ENCODE assay signal across 9 cellular contexts in genomic region chr18:13437801-13438506, GRCh38.
DNase-seq lines count a peak whose midpoint lies in the region; ATAC-seq and TF ChIP-seq lines count a peak whose summit lies in the region.
"Had no signal": no experiment of that assay in that cellular context is flagged by ENCODE, and none has a peak within 500 bp of the region (broad histone marks: within the 10 kb centered on the region; RNA-seq: fewer than 3 reads in every experiment).

No MANE protein-coding gene starts in this region.

- no peaks in the 10 kb centered on the region for H3K27me3 Mint-ChIP-seq in activated CD4-positive, alpha-beta memory T cell treated with anti-CD3 and anti-CD28 coated beads for 36 hours

- peak overlapping the region; percentile 41 for H3K4me3 ChIP-seq in Jurkat, Clone E6-1 (ENCODE audit: low read length)
- H3K4me3 ChIP-seq in PC-3 (ENCODE audit: low read length) (no peak overlapping the region), tibial nerve (no peak overlapping the region)

- no peak for TF ChIP-seq EP300 in tibial nerve (IDR thresholded peaks at IDR 0.05)

- ATAC-seq in PC-3 (no peak), HG03045 (IDR thresholded peaks at IDR 0.05; ENCODE audit: unreplicated experiment) (no peak)

- no peak overlapping the region for H3K4me2 ChIP-seq in PC-3 (ENCODE audit: low read length)

- H4K20me1 ChIP-seq in PC-3 (ENCODE audit: low read length) = no peaks in the 10 kb centered on the region

- peaks cover 11% of the 10 kb centered on the region; the same call in 1 of the 2 replicates for H3K4me1 ChIP-seq in PC-3 (ENCODE audit: insufficient read depth, low read length)
- H3K4me1 ChIP-seq in tibial nerve = peaks cover 0 to 8% (median 2%) of the 10 kb centered on the region in 4 donors

- WGBS in tibial nerve, 2 donors = 84 to 88% methylated on average over 17 of the region's 17 CpGs

- H3K36me3 ChIP-seq in PC-3 (ENCODE audit: low read depth, low read length) (no peaks in the 10 kb centered on the region), tibial nerve (no peaks in the 10 kb centered on the region)

- DNase-seq in Jurkat, Clone E6-1 (ENCODE audit: low read depth, low spot score) = peak; percentile 99
- DNase-seq in activated CD4-positive, alpha-beta memory T cell treated with anti-CD3 and anti-CD28 coated beads for 36 hours = peak; percentile 77
- DNase-seq in effector CD4-positive, alpha-beta T cell = peak; percentile 38
- DNase-seq in stimulated activated CD8-positive, alpha-beta memory T cell treated with anti-CD3 and anti-CD28 coated beads, Interleukin-12 subunit alpha, Interleukin-12 subunit beta, amount 100 ng/mL, for 1 hour (ENCODE audit: low read depth) = peak; percentile 17
- DNase-seq in HPDE6-E6E7 (ENCODE audit: extremely low spot score) = no peak
- no peak for DNase-seq in PC-3
- DNase-seq in tibial nerve (ENCODE audit: low spot score in 2 of 2) = no peak
- DNase-seq: SHP77 had no signal

- BruUV-seq in PC-3 (replicated peaks; lab: Mats Ljungman, UMichigan) = no TSS peak

- H2AFZ ChIP-seq in PC-3 (ENCODE audit: low read length) = no peak overlapping the region

- TF ChIP-seq POLR2A in tibial nerve (IDR thresholded peaks at IDR 0.05) = no peak

- H3K9ac ChIP-seq in PC-3 (ENCODE audit: low read length) = no peak overlapping the region

- H3K27ac Mint-ChIP-seq in activated CD4-positive, alpha-beta memory T cell treated with anti-CD3 and anti-CD28 coated beads for 36 hours = peak overlapping the region; percentile 87

- peak overlapping the region; percentile 52 for H3K4me3 Mint-ChIP-seq in activated CD4-positive, alpha-beta memory T cell treated with anti-CD3 and anti-CD28 coated beads for 36 hours

- no peaks in the 10 kb centered on the region for H3F3A ChIP-seq in PC-3 (ENCODE audit: low read length, unreplicated experiment)

- H3K27me3 ChIP-seq in PC-3 (ENCODE audit: low read length) = peaks cover 63% of the 10 kb centered on the region
- H3K27me3 ChIP-seq in tibial nerve = no peaks in the 10 kb centered on the region

- H3K9me2 ChIP-seq in PC-3 (replicated peaks; ENCODE audit: low read length) = no peaks in the 10 kb centered on the region

- H3K9me3 ChIP-seq in PC-3 (ENCODE audit: low read length) (no peaks in the 10 kb centered on the region), tibial nerve (no peaks in the 10 kb centered on the region)

- TF ChIP-seq CTCF in PC-3 (conservative IDR thresholded peaks at IDR 0.05; ENCODE audit: low read depth, low read length) = no peak
- no peak for TF ChIP-seq CTCF in tibial nerve (IDR thresholded peaks at IDR 0.05)

- H3K4me1 Mint-ChIP-seq in activated CD4-positive, alpha-beta memory T cell treated with anti-CD3 and anti-CD28 coated beads for 36 hours (ENCODE audit: low read depth) = peaks cover 57% of the 10 kb centered on the region

- CTCF ChIA-PET in activated CD4-positive, alpha-beta memory T cell treated with anti-CD3 and anti-CD28 coated beads for 36 hours (lab: Charles Lee) = interaction anchor here (1.2 to 2.4 kb wide), 4 partner anchors 61 to 222 kb away, joined by 3 to 13 read pairs (median 4); partner anchors contain the start of gene LDLRAD4
- CTCF ChIA-PET in PC-3 (lab: Charles Lee) = no interaction called here

- no peaks in the 10 kb centered on the region for H3K79me2 ChIP-seq in PC-3 (ENCODE audit: low read length)

- H3K9me3 Mint-ChIP-seq in activated CD4-positive, alpha-beta memory T cell treated with anti-CD3 and anti-CD28 coated beads for 36 hours = no peaks in the 10 kb centered on the region

- H3K36me3 Mint-ChIP-seq in activated CD4-positive, alpha-beta memory T cell treated with anti-CD3 and anti-CD28 coated beads for 36 hours = no peaks in the 10 kb centered on the region

- intact Hi-C loops in activated CD4-positive, alpha-beta memory T cell treated with anti-CD3 and anti-CD28 coated beads for 36 hours (cut with micrococcal nuclease) = loop anchor here (1.0 to 5.0 kb wide), 10 partner anchors 19 to 175 kb away; no protein-coding TSS in a partner anchor
- intact Hi-C loops in PC-3 (cut with micrococcal nuclease) = no loop called here

- POLR2A ChIA-PET in activated CD4-positive, alpha-beta memory T cell treated with anti-CD3 and anti-CD28 coated beads for 36 hours (lab: Charles Lee) = interaction anchor here (0.9 to 3.2 kb wide), 5 partner anchors 9 to 173 kb away, joined by 3 to 10 read pairs (median 4); no protein-coding TSS in a partner anchor
- POLR2A ChIA-PET in PC-3 (lab: Charles Lee; ENCODE audit: unreplicated experiment) = no interaction called here

- H3K27ac ChIP-seq in PC-3 (ENCODE audit: low read length) (no peak overlapping the region), tibial nerve (no peak overlapping the region)

Comparison
In these comparisons a context has a peak if more than half of its experiments do, and no peak if none do; other contexts are left out.
1. DNase-seq: peak in Jurkat, Clone E6-1 (single experiment), activated CD4-positive, alpha-beta memory T cell treated with anti-CD3 and anti-CD28 coated beads for 36 hours (single experiment), effector CD4-positive, alpha-beta T cell (single experiment) and stimulated activated CD8-positive, alpha-beta memory T cell treated with anti-CD3 and anti-CD28 coated beads, Interleukin-12 subunit alpha, Interleukin-12 subunit beta, amount 100 ng/mL, for 1 hour (single experiment); none in HPDE6-E6E7 (single experiment), PC-3 (single experiment) and tibial nerve (0 of 2).